In genomic region chr12:49974231-49974675, GRCh38 we compare ENCODE assay signal across 8 cellular contexts. TPM values are rescaled to one million over a fixed set of nuclear protein-coding genes. Genes with fewer than 3 reads are reported as not detected.
DNase-seq lines count a peak whose midpoint lies in the region; ATAC-seq and TF ChIP-seq lines count a peak whose summit lies in the region.

No MANE protein-coding gene starts in this region.

- H3K9me3 Mint-ChIP-seq in brain, result no peaks in the 10 kb centered on the region

- H3K36me3 ChIP-seq in thoracic aorta, result no peaks in the 10 kb centered on the region

- ATAC-seq in thoracic aorta (ENCODE audit: insufficient number of reproducible peaks, low FRiP score, low read depth), result no peak
- no peak for ATAC-seq in GM18858 (IDR thresholded peaks at IDR 0.05; ENCODE audit: unreplicated experiment)
- no peak for ATAC-seq in HG02571 (IDR thresholded peaks at IDR 0.05; ENCODE audit: unreplicated experiment)
- ATAC-seq in GM21381 (IDR thresholded peaks at IDR 0.05; ENCODE audit: unreplicated experiment), result no peak

- peaks cover 44% of the 10 kb centered on the region for H3K4me1 Mint-ChIP-seq in brain

- TF ChIP-seq CTCF in NB4 (IDR thresholded peaks at IDR 0.05; ENCODE audit: low read depth, low read length), result peak; percentile 21
- peak; percentile 61 to 64 for TF ChIP-seq CTCF in brain (conservative IDR thresholded peaks at IDR 0.05)
- peak; percentile 40 for TF ChIP-seq CTCF in thoracic aorta (IDR thresholded peaks at IDR 0.05)

- no peak for TF ChIP-seq POLR2A in NB4 (IDR thresholded peaks at IDR 0.05; ENCODE audit: extremely low read depth, insufficient read length)

- H3K9me3 ChIP-seq in thoracic aorta, result no peaks in the 10 kb centered on the region

- H3K36me3 Mint-ChIP-seq in brain, result no peaks in the 10 kb centered on the region

- H3K4me1 ChIP-seq in thoracic aorta (ENCODE audit: control insufficient read depth in 1 of 2, low read depth in 2 of 2), result peaks cover 9 to 24% of the 10 kb centered on the region in 2 donors

- DNase-seq in NB4 (ENCODE audit: low read depth) (peak; percentile 48), islet precursor cell (peak; percentile 86), thoracic aorta (ENCODE audit: low spot score) (no peak), germinal center (ENCODE audit: low spot score) (no peak)

- H3K27me3 ChIP-seq in thoracic aorta (replicated peaks; ENCODE audit: insufficient read depth), result no peaks in the 10 kb centered on the region

- no peak overlapping the region for H3K4me3 Mint-ChIP-seq in brain

- H3K27ac Mint-ChIP-seq in brain, result peak overlapping the region in 3 of 5 experiments; percentile 88 to 91 (median 91)

- H3K4me3 ChIP-seq in NB4 (ENCODE audit: low read depth, low read length), result no peak overlapping the region
- peak overlapping the region; percentile 47 for H3K4me3 ChIP-seq in thoracic aorta

- peak overlapping the region; percentile 4 to 5 for H3K27ac ChIP-seq in thoracic aorta

- peaks cover 5% of the 10 kb centered on the region for H3K27me3 Mint-ChIP-seq in brain

RNA-seq across cellular contexts. Expression of gene AQP6, which starts 1.5 kb away (rescaled TPM):
- 1.4 TPM for polyA plus RNA-seq in brain (ENCODE audit: insufficient read depth, low read depth, low replicate concordance)
- total RNA-seq in thoracic aorta, result not detected

RNA-seq across cellular contexts. Expression of gene AQP5, which starts 12.6 kb away (rescaled TPM):
- polyA plus RNA-seq in brain (ENCODE audit: insufficient read depth, low read depth, low replicate concordance), result 2.7 TPM
- under 1 TPM; 0.42 to 0.54 TPM for total RNA-seq in thoracic aorta

RNA-seq across cellular contexts. Expression of gene AQP2, which starts 23.7 kb away (rescaled TPM):
- polyA plus RNA-seq in brain (ENCODE audit: insufficient read depth, low read depth, low replicate concordance), result not detected
- total RNA-seq in thoracic aorta, result 1 to 10 TPM in 1 of 2 donors, not detected in 1; 3.0 TPM

RNA-seq across cellular contexts. Expression of gene RACGAP1, which starts 51.0 kb away (rescaled TPM):
- 74.4 TPM for polyA plus RNA-seq in brain (ENCODE audit: insufficient read depth, low read depth, low replicate concordance)
- total RNA-seq in thoracic aorta, result 1 to 10 TPM; 3.0 to 4.8 TPM

Comparison
In these comparisons a context has a peak if more than half of its experiments do, and no peak if none do; other contexts are left out.
1. DNase-seq: peak in NB4 (single experiment) and islet precursor cell (single experiment); none in thoracic aorta (single experiment) and germinal center (single experiment).
2. Peak in every context shown above with its lines, with median percentiles within 50 percentile points of each other: CTCF ChIP-seq.